ENCODE assay signal across 25 cellular contexts in genomic region chr3:19970289-19970688, GRCh38. TPM values are rescaled to one million over a fixed set of nuclear protein-coding genes. Genes with fewer than 3 reads are reported as not detected.
"Had no signal": no experiment of that assay in that cellular context is flagged by ENCODE, and none has a peak within 500 bp of the region (broad histone marks: within the 10 kb centered on the region; RNA-seq: fewer than 3 reads in every experiment).

No MANE protein-coding gene starts in this region.

- H3K27ac ChIP-seq: esophagus squamous epithelium, hepatocyte, left lung, parathyroid adenoma, spleen, thyroid gland, WERI-Rb-1 had no signal

- H3K27me3 ChIP-seq: esophagus squamous epithelium, hepatocyte, left lung, spleen, thyroid gland had no signal

- H3K4me1 ChIP-seq: thyroid gland had no signal

- H3K27ac Mint-ChIP-seq: activated CD4-positive, alpha-beta memory T cell treated with anti-CD3 and anti-CD28 coated beads for 36 hours; activated naive CD8-positive, alpha-beta T cell treated with anti-CD3 and anti-CD28 coated beads, Interleukin-2, amount 50 U/mL, for 24 hours; activated T-helper 2 cell treated with anti-CD3 and anti-CD28 coated beads, Interferon-gamma antibody, Interleukin-2, Interleukin-4, amounts not matched to agents 10 μg/mL and 5 μg/mL and 100 μg/mL, durations not matched to agents 14 hours and 24 hours and 36 hours; stimulated activated naive B cell treated with anti-CD40 and anti-IgM and Interleukin-4, amounts not matched to agents 10 μg/mL and 1 μg/mL and 100 μg/mL, for 72 hours had no signal

- H3K4me3 Mint-ChIP-seq: activated CD4-positive, alpha-beta memory T cell treated with anti-CD3 and anti-CD28 coated beads for 36 hours; activated naive CD8-positive, alpha-beta T cell treated with anti-CD3 and anti-CD28 coated beads, Interleukin-2, amount 50 U/mL, for 24 hours; naive B cell had no signal

- H3K27me3 Mint-ChIP-seq: activated CD4-positive, alpha-beta memory T cell treated with anti-CD3 and anti-CD28 coated beads for 36 hours; activated naive CD8-positive, alpha-beta T cell treated with anti-CD3 and anti-CD28 coated beads, Interleukin-2, amount 50 U/mL, for 24 hours; naive B cell; stimulated activated naive B cell treated with anti-CD40 and anti-IgM and Interleukin-4, amounts not matched to agents 10 μg/mL and 1 μg/mL and 100 μg/mL, for 72 hours had no signal

- H3K9me3 Mint-ChIP-seq: activated CD4-positive, alpha-beta memory T cell treated with anti-CD3 and anti-CD28 coated beads for 36 hours; activated naive CD8-positive, alpha-beta T cell treated with anti-CD3 and anti-CD28 coated beads, Interleukin-2, amount 50 U/mL, for 24 hours; activated T-helper 2 cell treated with anti-CD3 and anti-CD28 coated beads, Interferon-gamma antibody, Interleukin-2, Interleukin-4, amounts not matched to agents 10 μg/mL and 5 μg/mL and 100 μg/mL, durations not matched to agents 14 hours and 24 hours and 36 hours; naive B cell had no signal

- ATAC-seq: activated naive CD8-positive, alpha-beta T cell treated with anti-CD3 and anti-CD28 coated beads, Interleukin-2, amount 50 U/mL, for 24 hours; left lung; mucosa of descending colon had no signal

- DNase-seq: activated CD4-positive, alpha-beta memory T cell treated with anti-CD3 and anti-CD28 coated beads for 36 hours; activated naive CD4-positive, alpha-beta T cell treated with Interleukin-2 at 50 U/mL for 16 hours; activated naive CD8-positive, alpha-beta T cell treated with anti-CD3 and anti-CD28 coated beads, Interleukin-2, amount 50 U/mL, for 24 hours; activated T-cell treated with anti-CD3 and anti-CD28 coated beads for 4 hours; aorta; dermis blood vessel endothelial cell; effector memory CD4-positive, alpha-beta T cell; esophagus squamous epithelium; islet precursor cell; left lung; mucosa of descending colon; naive B cell; spleen; stimulated activated naive B cell treated with anti-CD40 and anti-IgM and Interleukin-4, amounts not matched to agents 10 μg/mL and 1 μg/mL and 100 μg/mL, for 72 hours; T-helper 2 cell; thyroid gland; WERI-Rb-1 had no signal

- H3K4me3 ChIP-seq: esophagus squamous epithelium, hepatocyte, left lung, mucosa of descending colon, spleen, thyroid gland had no signal

- H3K9me3 ChIP-seq: esophagus squamous epithelium, left lung, mucosa of descending colon, spleen, thyroid gland had no signal

RNA-seq across cellular contexts. Expression of gene EFHB, which starts 36.3 kb away (rescaled TPM):
- total RNA-seq: dermis blood vessel endothelial cell, fibroblast of villous mesenchyme had no signal
- polyA plus RNA-seq: endothelial cell of umbilical vein, hepatocyte had no signal

RNA-seq across cellular contexts. Expression of gene PP2D1, which starts 41.8 kb away (rescaled TPM):
- total RNA-seq: activated CD4-positive, alpha-beta memory T cell treated with anti-CD3 and anti-CD28 coated beads for 36 hours; activated T-helper 2 cell treated with anti-CD3 and anti-CD28 coated beads, Interferon-gamma antibody, Interleukin-2, Interleukin-4, amounts not matched to agents 10 μg/mL and 5 μg/mL and 100 μg/mL, durations not matched to agents 14 hours and 24 hours and 36 hours; aorta; bronchial epithelial cell; chondrocyte; dermis blood vessel endothelial cell; endothelial cell of umbilical vein; esophagus squamous epithelium; fibroblast of villous mesenchyme; hepatocyte; left lung; mucosa of descending colon; SK-MEL-5; spleen; thyroid gland had no signal
- polyA plus RNA-seq: aorta, endothelial cell of umbilical vein, spleen had no signal
